In the genomic region with DNA sequence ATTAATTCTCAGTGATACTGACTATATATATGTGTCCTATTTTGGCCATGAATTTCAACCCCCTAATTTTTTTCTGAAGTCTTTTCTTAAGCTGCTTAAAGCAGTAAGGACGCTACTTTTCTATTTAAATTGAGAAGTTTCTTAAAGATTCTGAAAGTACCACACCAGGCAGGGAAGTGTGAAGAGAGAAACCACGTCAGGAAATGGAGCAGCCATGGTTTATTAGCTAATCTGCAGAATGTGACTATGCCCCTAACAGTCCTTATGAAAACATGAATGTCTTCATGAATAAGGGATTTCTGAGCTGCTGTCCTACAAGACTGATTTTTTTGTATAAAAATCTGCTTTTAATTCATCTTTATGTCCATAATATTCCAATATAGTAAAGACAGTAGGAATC, we compare ENCODE assay signal across 17 cellular contexts.
DNase-seq lines count a peak whose midpoint lies in the region; ATAC-seq and TF ChIP-seq lines count a peak whose summit lies in the region.
"Had no signal": no experiment of that assay in that cellular context is flagged by ENCODE, and none has a peak within 500 bp of the region (broad histone marks: within the 10 kb centered on the region; RNA-seq: fewer than 3 reads in every experiment).

No MANE protein-coding gene starts in this region.

- peaks cover 10% of the 10 kb centered on the region for H3K36me3 Mint-ChIP-seq in natural killer cell treated with Interleukin-12 subunit alpha and Interleukin-12 subunit beta and Interleukin-15 and Interleukin-18, amount 100 ng/mL, for 72 hours

- intact Hi-C loops in left cardiac atrium (cut with DNase I), result no loop called here

- H3K4me3 Mint-ChIP-seq in natural killer cell treated with Interleukin-12 subunit alpha and Interleukin-12 subunit beta and Interleukin-15 and Interleukin-18, amount 100 ng/mL, for 72 hours, result peak overlapping the region; percentile 30
- H3K4me3 Mint-ChIP-seq: CD4-positive, alpha-beta T cell had no signal

- no peak for TF ChIP-seq CTCF in GM20000 (IDR thresholded peaks at IDR 0.05; ENCODE audit: extremely low read depth, missing control alignments)

- peaks cover 6% of the 10 kb centered on the region for H3K9me3 Mint-ChIP-seq in natural killer cell treated with Interleukin-12 subunit alpha and Interleukin-12 subunit beta and Interleukin-15 and Interleukin-18, amount 100 ng/mL, for 72 hours

- DNase-seq in KG1 (lab: John Stamatoyannopoulos, UW) (peak; percentile 21), MV-4-11 (lab: John Stamatoyannopoulos, UW) (peak; percentile 72), SKM-1 (lab: John Stamatoyannopoulos, UW; ENCODE audit: unreplicated experiment) (peak; percentile 14), left cardiac atrium (no peak), GM20000 (ENCODE audit: low spot score) (no peak), NCI-H2196 treated with DMSO at 0.1 percent for 48 hours (lab: John Stamatoyannopoulos, UW; ENCODE audit: unreplicated experiment) (no peak)
- no peak for DNase-seq in natural killer cell treated with Interleukin-12 subunit alpha and Interleukin-12 subunit beta and Interleukin-15 and Interleukin-18, amount 100 ng/mL, for 72 hours (ENCODE audit: low spot score)
- DNase-seq: CD4-positive, alpha-beta T cell; COR-L47; DMS79 treated with DMSO at 0.1 percent for 48 hours; GM23248; NCI-H1092 treated with DMSO at 0.1 percent for 48 hours; NCI-H1436 treated with DMSO at 0.1 percent for 48 hours; NCI-H2029; NCI-H524 treated with DMSO at 0.1 percent for 48 hours; NCI-H82 had no signal

- peak in 1 of 2 donors; percentile 62 for ATAC-seq in natural killer cell treated with Interleukin-12 subunit alpha and Interleukin-12 subunit beta and Interleukin-15 and Interleukin-18, amount 100 ng/mL, for 72 hours
- no peak for ATAC-seq in left cardiac atrium
- ATAC-seq: A549 had no signal

- no peaks in the 10 kb centered on the region for H3K27me3 Mint-ChIP-seq in natural killer cell treated with Interleukin-12 subunit alpha and Interleukin-12 subunit beta and Interleukin-15 and Interleukin-18, amount 100 ng/mL, for 72 hours
- H3K27me3 Mint-ChIP-seq: CD4-positive, alpha-beta T cell had no signal

- peak overlapping the region; percentile 50 to 86 for H3K27ac Mint-ChIP-seq in natural killer cell treated with Interleukin-12 subunit alpha and Interleukin-12 subunit beta and Interleukin-15 and Interleukin-18, amount 100 ng/mL, for 72 hours
- H3K27ac Mint-ChIP-seq: CD4-positive, alpha-beta T cell had no signal

- peaks cover 0 to 3% of the 10 kb centered on the region in 2 donors for H3K4me1 Mint-ChIP-seq in natural killer cell treated with Interleukin-12 subunit alpha and Interleukin-12 subunit beta and Interleukin-15 and Interleukin-18, amount 100 ng/mL, for 72 hours (ENCODE audit: low read depth in 2 of 2)

Comparison
In these comparisons a context has a peak if more than half of its experiments do, and no peak if none do; other contexts are left out.
1. DNase-seq: peak in KG1 (single experiment), MV-4-11 (single experiment) and SKM-1 (single experiment); none in natural killer cell treated with Interleukin-12 subunit alpha and Interleukin-12 subunit beta and Interleukin-15 and Interleukin-18, amount 100 ng/mL, for 72 hours (single experiment), left cardiac atrium (single experiment), GM20000 (single experiment) and NCI-H2196 treated with DMSO at 0.1 percent for 48 hours (single experiment).